In the genomic region with DNA sequence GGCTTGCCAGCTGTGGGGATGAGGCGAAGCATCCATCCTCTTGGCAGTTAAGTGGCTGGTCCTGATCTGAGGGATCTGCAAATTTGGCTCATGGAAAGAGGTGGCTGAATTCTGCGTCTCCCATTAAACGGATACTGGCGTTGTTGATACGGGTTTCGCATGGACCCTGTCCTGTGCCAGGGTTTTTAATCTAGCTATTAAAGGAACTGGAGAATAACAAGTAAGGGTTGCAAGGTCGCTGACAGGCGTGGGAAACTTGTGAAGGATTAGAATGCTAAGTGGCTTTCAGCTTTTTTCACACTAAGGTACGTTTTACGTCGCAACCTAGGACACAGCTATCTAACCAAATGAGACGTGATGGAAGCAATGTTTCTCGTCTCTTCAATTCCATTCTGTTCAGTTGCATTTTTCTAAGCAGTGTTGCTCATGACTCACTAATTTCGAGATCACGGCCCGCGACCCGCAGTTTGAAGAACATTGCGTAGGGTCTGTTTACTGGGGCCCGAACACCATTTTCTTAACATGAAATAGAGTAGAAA, we compare ENCODE assay signal across 8 cellular contexts. TPM values are rescaled to one million over a fixed set of nuclear protein-coding genes. Genes with fewer than 3 reads are reported as not detected.
DNase-seq lines count a peak whose midpoint lies in the region; ATAC-seq and TF ChIP-seq lines count a peak whose summit lies in the region.

No MANE protein-coding gene starts in this region.

- H3K36me3 ChIP-seq in muscle layer of colon (ENCODE audit: insufficient read depth, low read length) = peaks cover 2% of the 10 kb centered on the region

- H3K27ac ChIP-seq in dorsolateral prefrontal cortex (peak overlapping the region in 51 of 59 donors; percentile 55 to 99 (median 96)), muscle layer of colon (ENCODE audit: low read depth, low read length) (peak overlapping the region; percentile 98)

- TF ChIP-seq CTCF in GM12865 (IDR thresholded peaks at IDR 0.05; ENCODE audit: insufficient read depth, low read depth, low read length, missing control alignments) = no peak
- TF ChIP-seq CTCF in dorsolateral prefrontal cortex (IDR thresholded peaks at IDR 0.05 in 54 of 56, conservative IDR thresholded peaks at IDR 0.05 in 2 of 56; ENCODE audit: low read depth in 1 of 56, partially characterized antibody in 56 of 56) = peak in 1 of 56 donors; percentile 2

- H3K4me3 ChIP-seq in GM12865 (ENCODE audit: low read depth, low read length) (peak overlapping the region; percentile 72), dorsolateral prefrontal cortex (peak overlapping the region; percentile 74 to 100 (median 98)), muscle layer of colon (ENCODE audit: low read depth in 1 of 2, low read length in 2 of 2) (peak overlapping the region; percentile 95 to 97)

- H3K4me3 Mint-ChIP-seq in T-helper 1 cell treated with Interleukin-12 subunit alpha and Interleukin-12 subunit beta and Interleukin-4 antibody, amounts not matched to agents 30 μg/mL and 1 μg/mL, for 36 hours = peak overlapping the region; percentile 96

- peak overlapping the region; percentile 97 for H3K27ac Mint-ChIP-seq in T-helper 1 cell treated with Interleukin-12 subunit alpha and Interleukin-12 subunit beta and Interleukin-4 antibody, amounts not matched to agents 30 μg/mL and 1 μg/mL, for 36 hours

- H3K27me3 Mint-ChIP-seq in T-helper 1 cell treated with Interleukin-12 subunit alpha and Interleukin-12 subunit beta and Interleukin-4 antibody, amounts not matched to agents 30 μg/mL and 1 μg/mL, for 36 hours (ENCODE audit: low read depth) = no peaks in the 10 kb centered on the region

- ATAC-seq in HG02852 (IDR thresholded peaks at IDR 0.05; ENCODE audit: unreplicated experiment) = peak; percentile 9

- peaks cover 33% of the 10 kb centered on the region for H3K4me1 Mint-ChIP-seq in T-helper 1 cell treated with Interleukin-12 subunit alpha and Interleukin-12 subunit beta and Interleukin-4 antibody, amounts not matched to agents 30 μg/mL and 1 μg/mL, for 36 hours (ENCODE audit: low read depth)

- peak; percentile 41 for DNase-seq in GM12865 (ENCODE audit: low read depth)
- DNase-seq in dorsolateral prefrontal cortex = no peak
- DNase-seq in SIG-M5 (lab: John Stamatoyannopoulos, UW) = no peak
- DNase-seq in SHP77 treated with DMSO at 0.1 percent for 48 hours (lab: John Stamatoyannopoulos, UW) = no peak
- DNase-seq in NCI-H1105 (lab: John Stamatoyannopoulos, UW) = no peak

- H3K27me3 ChIP-seq in dorsolateral prefrontal cortex (no peaks in the 10 kb centered on the region), muscle layer of colon (ENCODE audit: control insufficient read depth in 1 of 2, insufficient read depth in 2 of 2, low read length in 2 of 2) (no peaks in the 10 kb centered on the region)

- intact Hi-C loops in dorsolateral prefrontal cortex (cut with DNase I) = loop anchor here (1.0 to 5.0 kb wide), 3 partner anchors 54 to 108 kb away; a partner anchor contains a TSS

- H3K9ac ChIP-seq in muscle layer of colon (ENCODE audit: low read length) = peak overlapping the region; percentile 37

- no peaks in the 10 kb centered on the region for H3K9me3 ChIP-seq in muscle layer of colon (ENCODE audit: low read length)

- no peaks in the 10 kb centered on the region for H3K4me1 ChIP-seq in muscle layer of colon (ENCODE audit: insufficient read depth, low read length)

- peaks cover 9% of the 10 kb centered on the region for H3K36me3 Mint-ChIP-seq in T-helper 1 cell treated with Interleukin-12 subunit alpha and Interleukin-12 subunit beta and Interleukin-4 antibody, amounts not matched to agents 30 μg/mL and 1 μg/mL, for 36 hours (ENCODE audit: low read depth)

- H3K9me3 Mint-ChIP-seq in T-helper 1 cell treated with Interleukin-12 subunit alpha and Interleukin-12 subunit beta and Interleukin-4 antibody, amounts not matched to agents 30 μg/mL and 1 μg/mL, for 36 hours = no peaks in the 10 kb centered on the region

RNA-seq across cellular contexts. Expression of a gene that starts 0.9 kb away (rescaled TPM):
- 10 to 100 TPM in 110 of 120 experiments, 1 to 10 TPM in 10; 7.1 to 41.6 (median 15.2) TPM for total RNA-seq in dorsolateral prefrontal cortex

RNA-seq across cellular contexts. Expression of a gene that starts 23.1 kb away (rescaled TPM):
- 1 to 10 TPM in 2 of 120 experiments, under 1 TPM in 6, not detected in 112; 0.60 to 1.8 (median 0.81) TPM for total RNA-seq in dorsolateral prefrontal cortex

RNA-seq across cellular contexts. Expression of a gene that starts 56.6 kb away (rescaled TPM):
- total RNA-seq in dorsolateral prefrontal cortex = 100 to 1,000 TPM in 17 of 120 experiments, 10 to 100 TPM in 103; 62.2 to 116 (median 89.9) TPM
